In the genomic region with DNA sequence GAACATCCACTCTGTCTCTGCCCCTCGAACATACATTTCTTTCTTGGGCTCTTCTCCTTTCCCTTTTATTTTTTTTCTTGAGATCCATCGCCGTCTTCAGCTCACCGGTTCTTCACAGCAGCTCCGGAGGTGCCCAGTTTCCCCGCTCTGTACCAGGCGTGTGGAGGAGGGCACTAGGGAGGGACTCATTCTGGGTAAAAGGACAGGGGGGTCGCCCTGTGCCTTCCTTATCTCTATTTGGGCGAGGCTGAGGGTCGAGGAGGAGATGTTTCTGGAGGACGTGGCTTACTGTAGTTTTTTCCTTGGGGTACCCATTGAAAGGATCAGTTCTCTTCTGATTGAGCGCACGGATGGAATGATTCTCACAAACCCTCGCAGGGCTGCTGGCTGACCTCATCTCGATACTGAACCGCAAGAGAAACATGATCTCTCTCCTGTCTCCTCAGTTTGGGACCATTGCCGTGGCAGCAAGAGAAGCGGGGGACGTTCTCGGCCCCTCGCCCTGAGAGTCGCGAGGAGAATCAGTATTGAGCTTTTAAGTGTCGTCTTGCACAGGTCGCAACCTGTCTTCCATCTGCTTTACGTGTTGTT, we compare ENCODE assay signal across 8 cellular contexts. TPM values are rescaled to one million over a fixed set of nuclear protein-coding genes. Genes with fewer than 3 reads are reported as not detected.
DNase-seq lines count a peak whose midpoint lies in the region; ATAC-seq and TF ChIP-seq lines count a peak whose summit lies in the region.

No MANE protein-coding gene starts in this region.

- peaks cover 0 to 3% (median 2%) of the 10 kb centered on the region in 3 donors for H3K27me3 Mint-ChIP-seq in CD14-positive monocyte (ENCODE audit: low read depth in 3 of 3)
- H3K27me3 Mint-ChIP-seq in activated naive CD4-positive, alpha-beta T cell treated with anti-CD3 and anti-CD28 coated beads, Interleukin-2, amount 10 ng/mL, durations not matched to agents 7 days and 5 days = no peaks in the 10 kb centered on the region

- H3K27ac Mint-ChIP-seq in CD14-positive monocyte = peak overlapping the region; percentile 86 to 97 (median 92)
- peak overlapping the region; percentile 97 for H3K27ac Mint-ChIP-seq in activated naive CD4-positive, alpha-beta T cell treated with anti-CD3 and anti-CD28 coated beads, Interleukin-2, amount 10 ng/mL, durations not matched to agents 7 days and 5 days

- CTCF ChIA-PET in activated naive CD4-positive, alpha-beta T cell treated with anti-CD3 and anti-CD28 coated beads, Interleukin-2, amount 10 ng/mL, durations not matched to agents 7 days and 5 days (lab: Charles Lee) = no interaction called here

- peak; percentile 6 for ATAC-seq in GM18873 (IDR thresholded peaks at IDR 0.05; ENCODE audit: low FRiP score, unreplicated experiment)
- ATAC-seq in left ventricle myocardium superior = peak; percentile 5
- ATAC-seq in GM19463 (IDR thresholded peaks at IDR 0.05; ENCODE audit: unreplicated experiment) = no peak

- H3K36me3 ChIP-seq in KOPT-K1 (ENCODE audit: insufficient read depth, low read length) = no peaks in the 10 kb centered on the region

- no peaks in the 10 kb centered on the region for H3K36me3 Mint-ChIP-seq in CD14-positive monocyte
- peaks cover 7% of the 10 kb centered on the region for H3K36me3 Mint-ChIP-seq in activated naive CD4-positive, alpha-beta T cell treated with anti-CD3 and anti-CD28 coated beads, Interleukin-2, amount 10 ng/mL, durations not matched to agents 7 days and 5 days

- H3K9me3 ChIP-seq in KOPT-K1 (ENCODE audit: insufficient read depth, low read length, poor library complexity, severe bottlenecking) = no peaks in the 10 kb centered on the region

- H3K4me3 Mint-ChIP-seq in CD14-positive monocyte = peak overlapping the region; percentile 94 to 100
- peak overlapping the region; percentile 99 for H3K4me3 Mint-ChIP-seq in activated naive CD4-positive, alpha-beta T cell treated with anti-CD3 and anti-CD28 coated beads, Interleukin-2, amount 10 ng/mL, durations not matched to agents 7 days and 5 days

- TF ChIP-seq CTCF in CD14-positive monocyte (IDR thresholded peaks at IDR 0.05) (no peak), retinal pigment epithelial cell (conservative IDR thresholded peaks at IDR 0.05; ENCODE audit: low read depth, low read length) (no peak)

- peak overlapping the region; percentile 96 for H3K4me3 ChIP-seq in retinal pigment epithelial cell (ENCODE audit: low read length)

- peaks cover 34% of the 10 kb centered on the region for H3K4me1 Mint-ChIP-seq in CD14-positive monocyte
- peaks cover 50% of the 10 kb centered on the region for H3K4me1 Mint-ChIP-seq in activated naive CD4-positive, alpha-beta T cell treated with anti-CD3 and anti-CD28 coated beads, Interleukin-2, amount 10 ng/mL, durations not matched to agents 7 days and 5 days

- peak; percentile 47 for DNase-seq in CD14-positive monocyte (ENCODE audit: low spot score)
- DNase-seq in activated naive CD4-positive, alpha-beta T cell treated with anti-CD3 and anti-CD28 coated beads, Interleukin-2, amount 10 ng/mL, durations not matched to agents 7 days and 5 days = peak; percentile 24
- DNase-seq in left ventricle myocardium superior = peak; percentile 33
- DNase-seq in retinal pigment epithelial cell (ENCODE audit: low read depth) = no peak
- no peak for DNase-seq in SK-N-DZ (ENCODE audit: low spot score)

- H3K9me3 Mint-ChIP-seq in CD14-positive monocyte = no peaks in the 10 kb centered on the region
- peaks cover 2% of the 10 kb centered on the region for H3K9me3 Mint-ChIP-seq in activated naive CD4-positive, alpha-beta T cell treated with anti-CD3 and anti-CD28 coated beads, Interleukin-2, amount 10 ng/mL, durations not matched to agents 7 days and 5 days

- intact Hi-C loops in CD14-positive monocyte (cut with micrococcal nuclease) (loop anchor here (5.0 kb wide), 1 partner anchor 407 kb away; a partner anchor contains a TSS), left ventricle myocardium superior (cut with micrococcal nuclease) (no loop called here)

- H3K27ac ChIP-seq in KOPT-K1 (ENCODE audit: low read depth, low read length, poor library complexity, severe bottlenecking) = peak overlapping the region; percentile 72

RNA-seq across cellular contexts. Expression of a gene that starts 0.4 kb away (rescaled TPM):
- polyA plus RNA-seq in CD14-positive monocyte = 1 to 10 TPM; 4.8 to 7.2 TPM
- total RNA-seq in left ventricle myocardium superior = 6.9 TPM
- 26.9 and 33.0 TPM in 2 replicates for polyA plus RNA-seq in SK-N-DZ (2014; cell fraction: cytosol; rRNA removed)
- polyA plus RNA-seq in SK-N-DZ (2014; cell fraction: nucleus; rRNA removed) = 4.9 and 6.5 TPM in 2 replicates

RNA-seq across cellular contexts. Expression of a gene that starts 0.9 kb away (rescaled TPM):
- polyA plus RNA-seq in CD14-positive monocyte = 10 to 100 TPM in 1 of 2 donors, 1 to 10 TPM in 1; 8.8 to 15.1 TPM
- 59.8 TPM for total RNA-seq in left ventricle myocardium superior
- polyA plus RNA-seq in SK-N-DZ (2014; cell fraction: cytosol; rRNA removed) = 9.8 and 10.4 TPM in 2 replicates
- 7.4 and 9.6 TPM in 2 replicates for polyA plus RNA-seq in SK-N-DZ (2014; cell fraction: nucleus; rRNA removed)

Comparison
In these comparisons a context has a peak if more than half of its experiments do, and no peak if none do; other contexts are left out.
1. DNase-seq: peak in CD14-positive monocyte (single experiment), activated naive CD4-positive, alpha-beta T cell treated with anti-CD3 and anti-CD28 coated beads, Interleukin-2, amount 10 ng/mL, durations not matched to agents 7 days and 5 days (single experiment) and left ventricle myocardium superior (single experiment); none in retinal pigment epithelial cell (single experiment) and SK-N-DZ (single experiment).